ENCODE assay signal across 20 cellular contexts in genomic region chr17:50797486-50797885, GRCh38. TPM values are rescaled to one million over a fixed set of nuclear protein-coding genes. Genes with fewer than 3 reads are reported as not detected.
DNase-seq lines count a peak whose midpoint lies in the region; ATAC-seq, FAIRE-seq and TF ChIP-seq lines count a peak whose summit lies in the region.
"Not testable (repeated sequence)": the region's sequence is repeated elsewhere in the genome, so short reads cannot be mapped to it uniquely, and the experiment has no call there.
"Had no signal": no experiment of that assay in that cellular context is flagged by ENCODE, and none has a peak within 500 bp of the region (broad histone marks: within the 10 kb centered on the region; RNA-seq: fewer than 3 reads in every experiment).

No MANE protein-coding gene starts in this region.

- DNase-seq in H9; K562 (ENCODE audit: extremely low read depth in 1 of 4, low spot score in 3 of 4); neural progenitor cell (ENCODE audit: low spot score); smooth muscle cell (lab: John Stamatoyannopoulos, UW; ENCODE audit: unreplicated experiment): not testable (repeated sequence)
- DNase-seq in NCI-H82 treated with DMSO at 0.1 percent for 48 hours (lab: John Stamatoyannopoulos, UW; ENCODE audit: unreplicated experiment) = peak; percentile 87
- peak; percentile 14 for DNase-seq in fibroblast of pulmonary artery (ENCODE audit: low read depth)

- H3K4ac ChIP-seq in H9 (ENCODE audit: low read depth, low read length) = not testable (repeated sequence)

- H3K9me3 Mint-ChIP-seq in H9, neural progenitor cell: not testable (repeated sequence)

- not testable (repeated sequence) for TF ChIP-seq POLR2A in K562 (conservative IDR thresholded peaks at IDR 0.05)

- H3K79me2 ChIP-seq in H9 (ENCODE audit: insufficient read depth, low read length); K562 (ENCODE audit: control insufficient read depth, insufficient read depth, low read length); neural progenitor cell (ENCODE audit: low read depth); smooth muscle cell (ENCODE audit: low read depth): not testable (repeated sequence)

- H3K4me2 ChIP-seq in H9 (ENCODE audit: insufficient read depth, insufficient read length, low read length); K562 (ENCODE audit: insufficient read depth, low read length); neural progenitor cell; smooth muscle cell: not testable (repeated sequence)

- not testable (repeated sequence) for H3K36me3 ChIP-seq in K562 (ENCODE audit: control insufficient read depth, insufficient read depth, low read length); neural progenitor cell; smooth muscle cell (ENCODE audit: low read depth)

- not testable (repeated sequence) for H2AFZ ChIP-seq in H9 (ENCODE audit: low read length)
- H2AFZ ChIP-seq in K562 (ENCODE audit: low read depth, low read length) (peak overlapping the region; percentile 28; the same call in 1 of the 2 replicates), neural progenitor cell (replicated peaks) (peak overlapping the region; percentile 82), smooth muscle cell (ENCODE audit: low read depth) (peak overlapping the region; percentile 13)

- TF ChIP-seq RAD21 in K562 (CRISPR knock-in tag; conservative IDR thresholded peaks at IDR 0.05 in 1 of 2, IDR thresholded peaks at IDR 0.05 in 1 of 2) = not testable (repeated sequence)

- H3T11ph ChIP-seq in H9 (ENCODE audit: low read length) = not testable (repeated sequence)

- H4K5ac ChIP-seq in H9 (ENCODE audit: insufficient read length, low read depth, low read length) = not testable (repeated sequence)

- no CpG with 5 or more reads among the region's 9 CpGs for WGBS in H9 (ENCODE audit: extremely low coverage, insufficient read length, low lambda C conversion rate)
- 41% methylated on average over 8 of the region's 9 CpGs for WGBS in K562 (ENCODE audit: insufficient coverage, low coverage, missing lambda C conversion rate)
- WGBS in smooth muscle cell (ENCODE audit: low lambda C conversion rate) = 88% methylated on average over 9 of the region's 9 CpGs

- not testable (repeated sequence) for H3K56ac ChIP-seq in H9 (ENCODE audit: insufficient read length, low read depth, low read length)

- BruUV-seq in K562 (replicated peaks; lab: Mats Ljungman, UMichigan) = not testable (repeated sequence)

- not testable (repeated sequence) for TF ChIP-seq CTCF in H9 (conservative IDR thresholded peaks at IDR 0.05); K562 (IDR thresholded peaks at IDR 0.05 in 2 of 3, conservative IDR thresholded peaks at IDR 0.05 in 1 of 3; ENCODE audit: insufficient read depth in 2 of 3, low read depth in 1 of 3, low read length in 3 of 3); fibroblast of pulmonary artery (IDR thresholded peaks at IDR 0.05; ENCODE audit: low read length, missing control alignments); neural progenitor cell (IDR thresholded peaks at IDR 0.05); smooth muscle cell (IDR thresholded peaks at IDR 0.05; ENCODE audit: borderline replicate concordance, insufficient read depth, poor library complexity, severe bottlenecking)

- ATAC-seq in K562 = not testable (repeated sequence)

- not testable (repeated sequence) for FAIRE-seq in K562 (lab: Jason Lieb, UNC)

- H3K36me3 Mint-ChIP-seq in H9 (ENCODE audit: insufficient read depth in 1 of 3, low read depth in 3 of 3); neural progenitor cell: not testable (repeated sequence)

- H2BK20ac ChIP-seq in H9 (ENCODE audit: low read depth, low read length, poor library complexity, severe bottlenecking) = not testable (repeated sequence)

- not testable (repeated sequence) for H3K9me3 ChIP-seq in H9 (ENCODE audit: control insufficient read depth, low read depth, low read length); K562 (replicated peaks; ENCODE audit: control insufficient read depth, insufficient read depth, low read depth, low read length); neural progenitor cell (ENCODE audit: low read depth); smooth muscle cell (replicated peaks; ENCODE audit: low read depth)

- not testable (repeated sequence) for H4K8ac ChIP-seq in H9 (replicated peaks; ENCODE audit: insufficient read length, low read depth, low read length)

- in situ Hi-C loops in K562 (cut with MboI) = not testable (repeated sequence)

- H3K4me1 ChIP-seq in H9 (ENCODE audit: insufficient read depth, low read length); K562 (replicated peaks in 1 of 2; ENCODE audit: control insufficient read depth in 2 of 2, insufficient read depth in 2 of 2, low read length in 2 of 2): not testable (repeated sequence)
- H3K4me1 ChIP-seq in neural progenitor cell = peaks cover 14% of the 10 kb centered on the region
- H3K4me1 ChIP-seq in smooth muscle cell (ENCODE audit: low read depth) = peaks cover 11% of the 10 kb centered on the region

- TF ChIP-seq EP300 in K562 (IDR thresholded peaks at IDR 0.05; ENCODE audit: low read length) = not testable (repeated sequence)

- H2BK120ac ChIP-seq in H9 (ENCODE audit: low read depth, low read length, poor library complexity, severe bottlenecking) = not testable (repeated sequence)

- CTCF ChIA-PET in K562 (lab: Yijun Ruan, JAX; ENCODE audit: low intra/inter-chr PET ratio) = not testable (repeated sequence)

- H3K23me2 ChIP-seq in H9 (ENCODE audit: insufficient read length, low read depth, low read length, poor library complexity, severe bottlenecking) = not testable (repeated sequence)

- not testable (repeated sequence) for H3K9me1 ChIP-seq in K562 (ENCODE audit: control insufficient read depth, insufficient read depth, low read length)

- not testable (repeated sequence) for H3F3A ChIP-seq in neural progenitor cell (ENCODE audit: low read depth); smooth muscle cell (ENCODE audit: low read depth)

- H3K23ac ChIP-seq in H9 (ENCODE audit: insufficient read length, low read depth, low read length) = not testable (repeated sequence)

- H2BK12ac ChIP-seq in H9 (ENCODE audit: insufficient read length, low read depth, low read length) = not testable (repeated sequence)

- H3K27ac ChIP-seq in H9 (ENCODE audit: insufficient read length, low read depth, low read length); K562 (ENCODE audit: extremely low read depth, low read depth, low read length); neural progenitor cell; smooth muscle cell (ENCODE audit: low read depth): not testable (repeated sequence)
- peak overlapping the region; percentile 32 for H3K27ac ChIP-seq in cingulate gyrus (ENCODE audit: low read depth, low read length)

- not testable (repeated sequence) for H3K9ac ChIP-seq in H9 (ENCODE audit: extremely low read depth, insufficient read length, low read length); K562 (ENCODE audit: insufficient read depth in 1 of 2, low read depth in 2 of 2, low read length in 2 of 2); neural progenitor cell; smooth muscle cell (ENCODE audit: low read depth)

- not testable (repeated sequence) for H2AK5ac ChIP-seq in H9 (ENCODE audit: insufficient read length, low read length)

- H4K20me1 ChIP-seq in H9 (ENCODE audit: control insufficient read depth, insufficient read depth, insufficient read length); K562 (replicated peaks; ENCODE audit: control insufficient read depth, insufficient read depth, low read length); neural progenitor cell (ENCODE audit: low read depth); smooth muscle cell (ENCODE audit: low read depth): not testable (repeated sequence)

- H4K91ac ChIP-seq in H9 (ENCODE audit: insufficient read length, low read depth, low read length) = not testable (repeated sequence)

- H2BK15ac ChIP-seq in H9 (ENCODE audit: low read depth, low read length) = not testable (repeated sequence)

- not testable (repeated sequence) for H3K4me3 Mint-ChIP-seq in H9, neural progenitor cell

- not testable (repeated sequence) for H3K4me3 ChIP-seq in K562; fibroblast of pulmonary artery (replicated peaks; ENCODE audit: low read depth, low read length); neural progenitor cell; smooth muscle cell

- H3K4me1 Mint-ChIP-seq in H9 (peaks cover 14 to 29% of the 10 kb centered on the region in 2 experiments), neural progenitor cell (peaks cover 37% of the 10 kb centered on the region)

- H3K27me3 Mint-ChIP-seq in H9 (ENCODE audit: low read depth); neural progenitor cell (ENCODE audit: insufficient read depth, low read depth): not testable (repeated sequence)

- POLR2A ChIA-PET in K562 (lab: Yijun Ruan, JAX) = interaction anchor here (0.8 kb wide), 1 partner anchor 17 kb away, joined by 3 read pairs; no protein-coding TSS in a partner anchor

- intact Hi-C loops in K562 (cut with micrococcal nuclease) = not testable (repeated sequence)

- not testable (repeated sequence) for H3K18ac ChIP-seq in H9 (ENCODE audit: insufficient read length, low read depth, low read length)

- not testable (repeated sequence) for H3K79me1 ChIP-seq in H9 (ENCODE audit: insufficient read depth, low read depth, low read length, poor library complexity, severe bottlenecking)

- not testable (repeated sequence) for H3K14ac ChIP-seq in H9 (ENCODE audit: insufficient read depth, low read length)

- H3K27me3 ChIP-seq in H9 (ENCODE audit: insufficient read depth, low read length); K562 (ENCODE audit: control insufficient read depth in 2 of 2, insufficient read depth in 2 of 2, low read length in 2 of 2); neural progenitor cell; smooth muscle cell (ENCODE audit: low read depth): not testable (repeated sequence)

- H3K27ac Mint-ChIP-seq in H9 (peak overlapping the region in 2 of 3 experiments; percentile 34 to 53; a peak in 1 of 7 replicates), neural progenitor cell (peak overlapping the region; percentile 99)

- H2BK5ac ChIP-seq in H9 (ENCODE audit: insufficient read length, low read length) = not testable (repeated sequence)

RNA-seq across cellular contexts. Expression of gene ANKRD40CL, which starts 30.2 kb away (rescaled TPM):
- not detected in 2 replicates for total RNA-seq in H9 (2021)
- total RNA-seq in K562 (2011; cell fraction: chromatin; rRNA removed; ENCODE audit: low replicate concordance) = not detected in 2 replicates
- total RNA-seq in K562 (2011; cell fraction: nucleolus; rRNA removed) = not detected in 2 replicates
- total RNA-seq in K562 (2011; cell fraction: nucleoplasm; rRNA removed) = not detected in 2 replicates
- not detected in 2 replicates for total RNA-seq in K562 (2014; rRNA removed)
- not detected in 2 replicates for total RNA-seq in K562 (2014; rRNA removed; fragmentation: Illumina TruSeq; extraction: Trizol)
- total RNA-seq in K562 (2015; rRNA removed; fragmentation: Illumina TruSeq; extraction: Trizol) = not detected in 2 replicates
- not detected in 2 replicates for total RNA-seq in K562 (2021)
- not detected in 2 replicates for polyA plus RNA-seq in K562 (2011; rRNA removed)
- polyA plus RNA-seq in K562 (2011; cell fraction: cytosol; rRNA removed) = not detected in 2 replicates
- not detected in 2 replicates for polyA plus RNA-seq in K562 (2011; cell fraction: nucleus; rRNA removed)
- not detected in 2 replicates for polyA plus RNA-seq in K562 (2012)
- not detected in 2 replicates for polyA plus RNA-seq in K562 (2014; fragmentation: Illumina TruSeq; extraction: Trizol)
- not detected for polyA plus RNA-seq in K562 (2014; fragmentation: Nextera tagmentation; extraction: Ambion mirVana)
- not detected in 2 replicates for polyA plus RNA-seq in K562 (2014; rRNA removed)
- polyA minus RNA-seq in K562 (2011; rRNA and poly(A)+ RNA removed) = not detected in 2 replicates
- not detected in 2 replicates for polyA minus RNA-seq in K562 (2011; cell fraction: cytosol; rRNA and poly(A)+ RNA removed)
- not detected in 2 replicates for polyA minus RNA-seq in K562 (2011; cell fraction: nucleus; rRNA and poly(A)+ RNA removed)
- total RNA-seq in neural progenitor cell (ENCODE audit: low replicate concordance) = not detected in 2 replicates
- total RNA-seq in smooth muscle cell = not detected in 2 replicates
- polyA plus RNA-seq in smooth muscle cell = not detected in 2 replicates
- total RNA-seq: CD4-positive, CD25-positive, alpha-beta regulatory T cell; Daoy; G401; H7; HFFc6; HT1080; M059J; PC-9; Right ventricle myocardium inferior; RPMI7951; SJCRH30 had no signal
- polyA plus RNA-seq: AG04450; CD4-positive, CD25-positive, alpha-beta regulatory T cell had no signal

RNA-seq across cellular contexts. Expression of gene WFIKKN2, which starts 37.9 kb away (rescaled TPM):
- total RNA-seq in H9 (2021) = 1.0 and 1.1 TPM in 2 replicates
- not detected in 2 replicates for total RNA-seq in K562 (2011; cell fraction: chromatin; rRNA removed; ENCODE audit: low replicate concordance)
- total RNA-seq in K562 (2011; cell fraction: nucleolus; rRNA removed) = not detected in 2 replicates
- not detected in 2 replicates for total RNA-seq in K562 (2011; cell fraction: nucleoplasm; rRNA removed)
- not detected in 2 replicates for total RNA-seq in K562 (2014; rRNA removed)
- total RNA-seq in K562 (2014; rRNA removed; fragmentation: Illumina TruSeq; extraction: Trizol) = not detected in 2 replicates
- not detected in 2 replicates for total RNA-seq in K562 (2015; rRNA removed; fragmentation: Illumina TruSeq; extraction: Trizol)
- total RNA-seq in K562 (2021) = 0.07 TPM in 1 of 2 replicates, not detected in the other
- not detected in 2 replicates for polyA plus RNA-seq in K562 (2011; rRNA removed)
- not detected in 2 replicates for polyA plus RNA-seq in K562 (2011; cell fraction: cytosol; rRNA removed)
- polyA plus RNA-seq in K562 (2011; cell fraction: nucleus; rRNA removed) = 0.04 TPM in 1 of 2 replicates, not detected in the other
- polyA plus RNA-seq in K562 (2012) = 0.01 and 0.03 TPM in 2 replicates
- polyA plus RNA-seq in K562 (2014; fragmentation: Illumina TruSeq; extraction: Trizol) = not detected in 2 replicates
- polyA plus RNA-seq in K562 (2014; fragmentation: Nextera tagmentation; extraction: Ambion mirVana) = not detected
- not detected in 2 replicates for polyA plus RNA-seq in K562 (2014; rRNA removed)
- not detected in 2 replicates for polyA minus RNA-seq in K562 (2011; rRNA and poly(A)+ RNA removed)
- polyA minus RNA-seq in K562 (2011; cell fraction: cytosol; rRNA and poly(A)+ RNA removed) = not detected in 2 replicates
- polyA minus RNA-seq in K562 (2011; cell fraction: nucleus; rRNA and poly(A)+ RNA removed) = not detected in 2 replicates
- total RNA-seq in neural progenitor cell (ENCODE audit: low replicate concordance) = not detected in 2 replicates
- total RNA-seq in smooth muscle cell = not detected in 2 replicates
- polyA plus RNA-seq in smooth muscle cell = not detected in 2 replicates
- total RNA-seq: CD4-positive, CD25-positive, alpha-beta regulatory T cell; Daoy; G401; H7; HepG2; HT1080; M059J; PC-9; RPMI7951; SJCRH30 had no signal
- polyA plus RNA-seq: CD4-positive, CD25-positive, alpha-beta regulatory T cell; HepG2 had no signal
